19 cellular contexts compared by ENCODE assay signal in the genomic region with DNA sequence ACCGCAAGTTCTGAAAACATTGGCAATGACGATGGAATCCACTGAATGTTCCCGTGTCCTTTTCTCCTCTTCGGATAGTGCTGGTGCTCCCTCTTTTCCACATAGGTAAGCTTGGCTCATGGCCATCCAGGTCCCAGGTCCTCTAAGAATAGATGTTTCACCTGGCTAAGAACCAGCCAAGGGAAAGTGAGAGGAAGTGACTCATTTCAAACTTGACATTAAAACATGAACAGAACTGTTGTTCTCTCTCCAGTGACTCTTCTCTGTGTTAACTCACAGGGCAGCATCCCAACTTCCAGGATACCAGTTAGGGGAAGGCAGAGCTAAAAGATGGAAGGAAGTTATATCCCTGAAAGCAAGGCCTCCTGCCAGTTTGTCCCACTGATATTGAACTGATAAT.
A peak's percentile ranks its signal among the peaks of the same experiment; 100 is the strongest.
DNase-seq lines count a peak whose midpoint lies in the region; ATAC-seq and TF ChIP-seq lines count a peak whose summit lies in the region.
"Had no signal": no experiment of that assay in that cellular context is flagged by ENCODE, and none has a peak within 500 bp of the region (broad histone marks: within the 10 kb centered on the region; RNA-seq: fewer than 3 reads in every experiment).

No MANE protein-coding gene starts in this region.

- no peaks in the 10 kb centered on the region for H3K4me1 Mint-ChIP-seq in T-cell

- no peaks in the 10 kb centered on the region for H3K36me3 Mint-ChIP-seq in T-cell
- H3K36me3 Mint-ChIP-seq: activated CD4-positive, alpha-beta memory T cell treated with anti-CD3 and anti-CD28 coated beads for 36 hours; type B pancreatic cell had no signal

- ATAC-seq in HG02763 (IDR thresholded peaks at IDR 0.05; ENCODE audit: unreplicated experiment) (no peak), T-cell (replicated peaks in 1 of 4) (no peak)
- ATAC-seq: HCT116; stimulated activated naive CD8-positive, alpha-beta T cell treated with anti-CD3 and anti-CD28 coated beads, Interleukin-15, Interleukin-2, amounts not matched to agents 100 U/mL and 50 U/mL, for 24 hours had no signal

- CTCF ChIA-PET in T-cell (lab: Charles Lee) = no interaction called here

- peaks cover 2 to 11% (median 8%) of the 10 kb centered on the region in 3 donors for H3K9me3 Mint-ChIP-seq in T-cell
- H3K9me3 Mint-ChIP-seq: type B pancreatic cell had no signal

- in situ Hi-C loops in Caki2 (cut with HindIII; ENCODE audit: low pct_unique_long_range_greater_than_20kb, low sequenced_read_pairs) = no loop called here

- H3K27ac Mint-ChIP-seq in T-cell = no peak overlapping the region
- H3K27ac Mint-ChIP-seq: activated CD4-positive, alpha-beta memory T cell treated with anti-CD3 and anti-CD28 coated beads for 36 hours; activated naive CD4-positive, alpha-beta T cell treated with anti-CD3 and anti-CD28 coated beads for 36 hours; type B pancreatic cell had no signal

- TF ChIP-seq RAD21 in Ishikawa (IDR thresholded peaks at IDR 0.05; ENCODE audit: low read depth) = no peak

- DNase-seq in Caki2 (ENCODE audit: low read depth) (peak; percentile 37), SW480 (ENCODE audit: low spot score) (peak; percentile 43), iPS-NIHi11 (ENCODE audit: low spot score) (peak; percentile 5), putamen (ENCODE audit: low spot score) (no peak), NCI-H2171 treated with DMSO at 0.1 percent for 48 hours (lab: John Stamatoyannopoulos, UW) (no peak), T-cell (no peak)
- DNase-seq: activated CD4-positive, alpha-beta memory T cell treated with anti-CD3 and anti-CD28 coated beads for 36 hours; activated naive CD4-positive, alpha-beta T cell treated with anti-CD3 and anti-CD28 coated beads for 36 hours; activated T-cell treated with anti-CD3 and anti-CD28 coated beads, Interleukin-2, amount 50 U/mL, for 1 hour; anterior cingulate cortex; C1 segment of cervical spinal cord; DMS79; NCI-H1417 treated with DMSO at 0.1 percent for 48 hours; stimulated activated CD4-positive, alpha-beta T cell treated with anti-CD3 and anti-CD28 coated beads, Interleukin-1b, Interleukin-23, amount 100 ng/mL, for 48 hours; stimulated activated naive CD8-positive, alpha-beta T cell treated with anti-CD3 and anti-CD28 coated beads, Interleukin-15, Interleukin-2, amounts not matched to agents 100 U/mL and 50 U/mL, for 24 hours had no signal

- no peaks in the 10 kb centered on the region for H3K27me3 Mint-ChIP-seq in T-cell
- H3K27me3 Mint-ChIP-seq: activated CD4-positive, alpha-beta memory T cell treated with anti-CD3 and anti-CD28 coated beads for 36 hours; type B pancreatic cell had no signal

- POLR2A ChIA-PET in T-cell (lab: Charles Lee) = no interaction called here

- no peak for TF ChIP-seq EP300 in Ishikawa (IDR thresholded peaks at IDR 0.05; ENCODE audit: borderline replicate concordance)

- H3K4me3 Mint-ChIP-seq in T-cell = no peak overlapping the region
- H3K4me3 Mint-ChIP-seq: activated CD4-positive, alpha-beta memory T cell treated with anti-CD3 and anti-CD28 coated beads for 36 hours; activated naive CD4-positive, alpha-beta T cell treated with anti-CD3 and anti-CD28 coated beads for 36 hours; type B pancreatic cell had no signal

TF ChIP-seq in Ishikawa, 13 proteins besides CTCF, POLR2A, EP300 and RAD21:
- TF ChIP-seq REST (IDR thresholded peaks at IDR 0.05; ENCODE audit: low read depth) (no peak), NFIC (IDR thresholded peaks at IDR 0.05) (peak; percentile 59)

Comparison
In these comparisons a context has a peak if more than half of its experiments do, and no peak if none do; other contexts are left out.
1. DNase-seq: peak in Caki2 (single experiment), SW480 (single experiment) and iPS-NIHi11 (single experiment); none in putamen (single experiment), NCI-H2171 treated with DMSO at 0.1 percent for 48 hours (single experiment) and T-cell (0 of 34).